In genomic region chr13:43800828-43801227, GRCh38 we compare ENCODE assay signal across 26 cellular contexts. TPM values are rescaled to one million over a fixed set of nuclear protein-coding genes. Genes with fewer than 3 reads are reported as not detected.
DNase-seq lines count a peak whose midpoint lies in the region; ATAC-seq, FAIRE-seq and TF ChIP-seq lines count a peak whose summit lies in the region.
"Had no signal": no experiment of that assay in that cellular context is flagged by ENCODE, and none has a peak within 500 bp of the region (broad histone marks: within the 10 kb centered on the region; RNA-seq: fewer than 3 reads in every experiment).

No MANE protein-coding gene starts in this region.

- no peak overlapping the region for H2AFZ ChIP-seq in HepG2 (ENCODE audit: low read length)
- H2AFZ ChIP-seq: GM23248 had no signal

- no peaks in the 10 kb centered on the region for H3K36me3 ChIP-seq in HepG2 (replicated peaks in 1 of 2; ENCODE audit: control insufficient read depth in 1 of 2, insufficient read depth in 2 of 2, low read length in 2 of 2)
- H3K36me3 ChIP-seq: BE2C; BLaER1 treated with 17β-estradiol and CSF1 and Interleukin-3, amounts not matched to agents 10 nM and 100 nM had no signal

- no peaks in the 10 kb centered on the region for H3K27me3 ChIP-seq in HepG2 (ENCODE audit: control insufficient read depth in 1 of 2, insufficient read depth in 2 of 2, low read length in 2 of 2)
- H3K27me3 ChIP-seq: BE2C; BLaER1 treated with 17β-estradiol and CSF1 and Interleukin-3, amounts not matched to agents 10 nM and 100 nM had no signal

- CTCF ChIA-PET in activated CD8-positive, alpha-beta T cell treated with anti-CD3 and anti-CD28 coated beads for 36 hours (lab: Charles Lee) = interaction anchor here (0.8 kb wide), 1 partner anchor 73 kb away, joined by 3 read pairs; no protein-coding TSS in a partner anchor
- CTCF ChIA-PET in activated CD8-positive, alpha-beta T cell treated with anti-CD3 and anti-CD28 coated beads, Interleukin-2, amount 10 ng/mL, durations not matched to agents 7 days and 5 days (lab: Charles Lee) = interaction anchor here (1.1 kb wide), 1 partner anchor 8 kb away, joined by 3 read pairs; no protein-coding TSS in a partner anchor
- CTCF ChIA-PET in HepG2 (lab: Yijun Ruan, JAX; ENCODE audit: low intra/inter-chr PET ratio, low total read pairs) = no interaction called here

- no peak for TF ChIP-seq EP300 in HepG2 (IDR thresholded peaks at IDR 0.05; ENCODE audit: low read depth in 2 of 2, low read length in 2 of 2)
- no peak for TF ChIP-seq EP300 in HepG2 (CRISPR knock-in tag; IDR thresholded peaks at IDR 0.05; ENCODE audit: borderline replicate concordance)

- no peaks in the 10 kb centered on the region for H4K20me1 ChIP-seq in HepG2 (ENCODE audit: insufficient read depth, low read length)
- H4K20me1 ChIP-seq: BLaER1 treated with 17β-estradiol and CSF1 and Interleukin-3, amounts not matched to agents 10 nM and 100 nM had no signal

- H3K4me2 ChIP-seq in HepG2 (ENCODE audit: low read depth, low read length) = no peak overlapping the region
- H3K4me2 ChIP-seq: A549; BLaER1 treated with 17β-estradiol and CSF1 and Interleukin-3, amounts not matched to agents 10 nM and 100 nM had no signal

- H3K27me3 Mint-ChIP-seq in activated CD8-positive, alpha-beta T cell treated with anti-CD3 and anti-CD28 coated beads for 36 hours = peaks cover 19% of the 10 kb centered on the region
- H3K27me3 Mint-ChIP-seq in activated CD8-positive, alpha-beta T cell treated with anti-CD3 and anti-CD28 coated beads, Interleukin-2, amount 10 ng/mL, durations not matched to agents 7 days and 5 days (ENCODE audit: low read depth) = peaks cover 18% of the 10 kb centered on the region
- peaks cover 47% of the 10 kb centered on the region for H3K27me3 Mint-ChIP-seq in stimulated activated naive CD8-positive, alpha-beta T cell treated with anti-CD3 and anti-CD28 coated beads, Interleukin-15, amount 100 ng/mL, for 72 hours

- POLR2A ChIA-PET in activated CD8-positive, alpha-beta T cell treated with anti-CD3 and anti-CD28 coated beads for 36 hours (lab: Charles Lee) = interaction anchor here (0.6 to 0.9 kb wide), 2 partner anchors 844 to 1576 kb away, joined by 3 read pairs; no protein-coding TSS in a partner anchor
- POLR2A ChIA-PET in activated CD8-positive, alpha-beta T cell treated with anti-CD3 and anti-CD28 coated beads, Interleukin-2, amount 10 ng/mL, durations not matched to agents 7 days and 5 days (lab: Charles Lee) = no interaction called here
- POLR2A ChIA-PET in HepG2 (lab: Yijun Ruan, JAX) = no interaction called here

- in situ Hi-C loops in HepG2 (cut with HindIII; ENCODE audit: extremely low pct_ligation_motif_present, low pct_unique_long_range_greater_than_20kb) = loop anchor here (25.0 kb wide), 1 partner anchor 839 kb away; no protein-coding TSS in a partner anchor

- no peaks in the 10 kb centered on the region for H3K9me3 ChIP-seq in HepG2 (ENCODE audit: low read length)
- H3K9me3 ChIP-seq: A549; BE2C; BLaER1 treated with 17β-estradiol and CSF1 and Interleukin-3, amounts not matched to agents 10 nM and 100 nM had no signal

- H3K27ac Mint-ChIP-seq in activated CD8-positive, alpha-beta T cell treated with anti-CD3 and anti-CD28 coated beads for 36 hours = no peak overlapping the region
- H3K27ac Mint-ChIP-seq in activated CD8-positive, alpha-beta T cell treated with anti-CD3 and anti-CD28 coated beads, Interleukin-2, amount 10 ng/mL, durations not matched to agents 7 days and 5 days = no peak overlapping the region
- no peak overlapping the region for H3K27ac Mint-ChIP-seq in stimulated activated naive CD8-positive, alpha-beta T cell treated with anti-CD3 and anti-CD28 coated beads, Interleukin-15, amount 100 ng/mL, for 72 hours
- no peak overlapping the region for H3K27ac Mint-ChIP-seq in stimulated activated effector memory CD8-positive, alpha-beta T cell treated with anti-CD3 and anti-CD28 coated beads, Interleukin-12 subunit alpha, Interleukin-12 subunit beta, amount 100 ng/mL, for 72 hours
- H3K27ac Mint-ChIP-seq: CD14-positive monocyte; CD4-positive, alpha-beta T cell; CD8-positive, alpha-beta memory T cell had no signal

- H3K9ac ChIP-seq in HepG2 (ENCODE audit: insufficient read depth, low read depth, low read length) = no peak overlapping the region
- H3K9ac ChIP-seq: BLaER1 treated with 17β-estradiol and CSF1 and Interleukin-3, amounts not matched to agents 10 nM and 100 nM; GM23248 had no signal

- H3K4me1 Mint-ChIP-seq in activated CD8-positive, alpha-beta T cell treated with anti-CD3 and anti-CD28 coated beads for 36 hours (ENCODE audit: low read depth) = peaks cover 14% of the 10 kb centered on the region
- peaks cover 6% of the 10 kb centered on the region for H3K4me1 Mint-ChIP-seq in activated CD8-positive, alpha-beta T cell treated with anti-CD3 and anti-CD28 coated beads, Interleukin-2, amount 10 ng/mL, durations not matched to agents 7 days and 5 days (ENCODE audit: low read depth)
- H3K4me1 Mint-ChIP-seq in stimulated activated naive CD8-positive, alpha-beta T cell treated with anti-CD3 and anti-CD28 coated beads, Interleukin-15, amount 100 ng/mL, for 72 hours = peaks cover 22% of the 10 kb centered on the region
- peaks cover 17% of the 10 kb centered on the region for H3K4me1 Mint-ChIP-seq in stimulated activated effector memory CD8-positive, alpha-beta T cell treated with anti-CD3 and anti-CD28 coated beads, Interleukin-12 subunit alpha, Interleukin-12 subunit beta, amount 100 ng/mL, for 72 hours

- no peaks in the 10 kb centered on the region for H3K4me1 ChIP-seq in HepG2 (ENCODE audit: insufficient read depth, low read length)

- TF ChIP-seq CTCF in activated CD8-positive, alpha-beta T cell treated with anti-CD3 and anti-CD28 coated beads for 36 hours (IDR thresholded peaks at IDR 0.05) = no peak
- TF ChIP-seq CTCF in HepG2 (CRISPR knock-in tag; IDR thresholded peaks at IDR 0.05) = no peak

- no peak for TF ChIP-seq RAD21 in HepG2 (CRISPR knock-in tag; IDR thresholded peaks at IDR 0.05)

- no peak for FAIRE-seq in HepG2 (lab: Jason Lieb, UNC)
- FAIRE-seq: A549, D721Med, GM12878, GM19239, H1 had no signal

- BruUV-seq in HepG2 (replicated peaks; lab: Mats Ljungman, UMichigan) = no TSS peak

- no peak overlapping the region for H3K27ac ChIP-seq in HepG2 (ENCODE audit: extremely low read length, insufficient read depth, low read length)
- H3K27ac ChIP-seq: A549; BLaER1 treated with 17β-estradiol and CSF1 and Interleukin-3, amounts not matched to agents 10 nM and 100 nM; GM23248 had no signal

- no peaks in the 10 kb centered on the region for H3K79me2 ChIP-seq in HepG2 (ENCODE audit: insufficient read depth, low read length)

- H3K9me3 Mint-ChIP-seq in activated CD8-positive, alpha-beta T cell treated with anti-CD3 and anti-CD28 coated beads for 36 hours = no peaks in the 10 kb centered on the region
- H3K9me3 Mint-ChIP-seq in activated CD8-positive, alpha-beta T cell treated with anti-CD3 and anti-CD28 coated beads, Interleukin-2, amount 10 ng/mL, durations not matched to agents 7 days and 5 days (ENCODE audit: insufficient read depth) = no peaks in the 10 kb centered on the region
- H3K9me3 Mint-ChIP-seq in stimulated activated naive CD8-positive, alpha-beta T cell treated with anti-CD3 and anti-CD28 coated beads, Interleukin-15, amount 100 ng/mL, for 72 hours = no peaks in the 10 kb centered on the region
- H3K9me3 Mint-ChIP-seq in stimulated activated effector memory CD8-positive, alpha-beta T cell treated with anti-CD3 and anti-CD28 coated beads, Interleukin-12 subunit alpha, Interleukin-12 subunit beta, amount 100 ng/mL, for 72 hours = no peaks in the 10 kb centered on the region
- H3K9me3 Mint-ChIP-seq: CD14-positive monocyte; CD4-positive, alpha-beta T cell; CD8-positive, alpha-beta memory T cell had no signal

- no peaks in the 10 kb centered on the region for H3K36me3 Mint-ChIP-seq in activated CD8-positive, alpha-beta T cell treated with anti-CD3 and anti-CD28 coated beads for 36 hours (ENCODE audit: low read depth)
- no peaks in the 10 kb centered on the region for H3K36me3 Mint-ChIP-seq in activated CD8-positive, alpha-beta T cell treated with anti-CD3 and anti-CD28 coated beads, Interleukin-2, amount 10 ng/mL, durations not matched to agents 7 days and 5 days (ENCODE audit: low read depth)
- no peaks in the 10 kb centered on the region for H3K36me3 Mint-ChIP-seq in stimulated activated effector memory CD8-positive, alpha-beta T cell treated with anti-CD3 and anti-CD28 coated beads, Interleukin-12 subunit alpha, Interleukin-12 subunit beta, amount 100 ng/mL, for 72 hours
- H3K36me3 Mint-ChIP-seq: CD14-positive monocyte; CD8-positive, alpha-beta memory T cell had no signal

- WGBS in HepG2 (ENCODE audit: low lambda C conversion rate) = 51% methylated on average over 3 of the region's 3 CpGs

- no peak overlapping the region for H3K4me3 Mint-ChIP-seq in activated CD8-positive, alpha-beta T cell treated with anti-CD3 and anti-CD28 coated beads for 36 hours
- H3K4me3 Mint-ChIP-seq in activated CD8-positive, alpha-beta T cell treated with anti-CD3 and anti-CD28 coated beads, Interleukin-2, amount 10 ng/mL, durations not matched to agents 7 days and 5 days = no peak overlapping the region
- no peak overlapping the region for H3K4me3 Mint-ChIP-seq in stimulated activated naive CD8-positive, alpha-beta T cell treated with anti-CD3 and anti-CD28 coated beads, Interleukin-15, amount 100 ng/mL, for 72 hours
- no peak overlapping the region for H3K4me3 Mint-ChIP-seq in stimulated activated effector memory CD8-positive, alpha-beta T cell treated with anti-CD3 and anti-CD28 coated beads, Interleukin-12 subunit alpha, Interleukin-12 subunit beta, amount 100 ng/mL, for 72 hours
- H3K4me3 Mint-ChIP-seq: CD14-positive monocyte; CD4-positive, alpha-beta T cell; CD8-positive, alpha-beta memory T cell had no signal

- TF ChIP-seq POLR2A in HepG2 (IDR thresholded peaks at IDR 0.05; ENCODE audit: insufficient read depth in 1 of 2, low read depth in 2 of 2, low read length in 2 of 2) = no peak

- intact Hi-C loops in activated CD8-positive, alpha-beta T cell treated with anti-CD3 and anti-CD28 coated beads for 36 hours (cut with micrococcal nuclease) = loop anchor here (10.0 kb wide), 1 partner anchor 716 kb away; no protein-coding TSS in a partner anchor
- intact Hi-C loops in HepG2 (cut with micrococcal nuclease; ENCODE audit: unreplicated experiment) = no loop called here

- no peak for DNase-seq in activated CD8-positive, alpha-beta T cell treated with anti-CD3 and anti-CD28 coated beads for 36 hours
- DNase-seq in activated CD8-positive, alpha-beta T cell treated with anti-CD3 and anti-CD28 coated beads, Interleukin-2, amount 10 ng/mL, durations not matched to agents 7 days and 5 days = no peak
- no peak for DNase-seq in stimulated activated naive CD8-positive, alpha-beta T cell treated with anti-CD3 and anti-CD28 coated beads, Interleukin-15, amount 100 ng/mL, for 72 hours
- no peak for DNase-seq in stimulated activated naive CD8-positive, alpha-beta T cell treated with anti-CD3 and anti-CD28 coated beads, Interleukin-15, Interleukin-2, amounts not matched to agents 100 U/mL and 50 U/mL, for 24 hours
- no peak for DNase-seq in stimulated activated effector memory CD8-positive, alpha-beta T cell treated with anti-CD3 and anti-CD28 coated beads, Interleukin-12 subunit alpha, Interleukin-12 subunit beta, amount 100 ng/mL, for 72 hours (ENCODE audit: low spot score in 2 of 2)
- no peak for DNase-seq in HepG2 (ENCODE audit: low spot score)
- DNase-seq: 8988T; ACHN; AML-193; BE2C; CD4-positive, alpha-beta T cell; CD8-positive, alpha-beta memory T cell; DMS 273 treated with DMSO at 0.1 percent for 48 hours; DMS79; EL; GDM1; GM23248; H7; HCEC 1CT had no signal

- peak; percentile 22 for ATAC-seq in activated CD8-positive, alpha-beta T cell treated with anti-CD3 and anti-CD28 coated beads for 36 hours
- ATAC-seq in activated CD8-positive, alpha-beta T cell treated with anti-CD3 and anti-CD28 coated beads, Interleukin-2, amount 10 ng/mL, durations not matched to agents 7 days and 5 days = no peak
- peak; percentile 34 for ATAC-seq in stimulated activated naive CD8-positive, alpha-beta T cell treated with anti-CD3 and anti-CD28 coated beads, Interleukin-15, amount 100 ng/mL, for 72 hours
- ATAC-seq in stimulated activated naive CD8-positive, alpha-beta T cell treated with anti-CD3 and anti-CD28 coated beads, Interleukin-15, Interleukin-2, amounts not matched to agents 100 U/mL and 50 U/mL, for 24 hours = no peak
- peak; percentile 64 for ATAC-seq in stimulated activated effector memory CD8-positive, alpha-beta T cell treated with anti-CD3 and anti-CD28 coated beads, Interleukin-12 subunit alpha, Interleukin-12 subunit beta, amount 100 ng/mL, for 72 hours
- no peak for ATAC-seq in HepG2
- ATAC-seq: A549, GM12878 had no signal

- H3K4me3 ChIP-seq in HepG2 (replicated peaks in 1 of 3; ENCODE audit: insufficient read depth in 1 of 3, low read depth in 2 of 3, low read length in 3 of 3) = no peak overlapping the region
- H3K4me3 ChIP-seq: A549; BLaER1 treated with 17β-estradiol and CSF1 and Interleukin-3, amounts not matched to agents 10 nM and 100 nM; GM12878; GM23248 had no signal

RNA-seq across cellular contexts. Expression of gene ENOX1, which starts 14.1 kb away (rescaled TPM):
- total RNA-seq in activated CD8-positive, alpha-beta T cell treated with anti-CD3 and anti-CD28 coated beads for 36 hours = under 1 TPM; 0.09 TPM
- total RNA-seq in activated CD8-positive, alpha-beta T cell treated with anti-CD3 and anti-CD28 coated beads, Interleukin-2, amount 10 ng/mL, durations not matched to agents 7 days and 5 days = under 1 TPM in 1 of 2 experiments, not detected in 1; 0.08 TPM
- total RNA-seq in HepG2 (2016; rRNA removed; fragmentation: Illumina TruSeq; extraction: Trizol) = not detected in 2 replicates
- not detected in 2 replicates for total RNA-seq in HepG2 (2016; cell fraction: cytosol; rRNA removed; fragmentation: Illumina TruSeq; extraction: Trizol; ENCODE audit: low read depth)
- not detected in 2 replicates for total RNA-seq in HepG2 (2016; cell fraction: insoluble cytoplasmic fraction; rRNA removed; fragmentation: Illumina TruSeq; extraction: Trizol)
- total RNA-seq in HepG2 (2016; cell fraction: membrane; rRNA removed; fragmentation: Illumina TruSeq; extraction: Trizol) = not detected in 2 replicates
- not detected in 2 replicates for total RNA-seq in HepG2 (2016; cell fraction: nucleus; rRNA removed; fragmentation: Illumina TruSeq; extraction: Trizol)
- 0.05 TPM in 1 of 2 replicates, not detected in the other for polyA plus RNA-seq in HepG2 (2011; rRNA removed)
- 0.01 and 0.03 TPM in 2 replicates for polyA plus RNA-seq in HepG2 (2011; cell fraction: cytosol; rRNA removed)
- not detected in 2 replicates for polyA plus RNA-seq in HepG2 (2011; cell fraction: nucleus; rRNA removed)
- polyA plus RNA-seq in HepG2 (2012) = not detected in 2 replicates
- not detected in 2 replicates for polyA plus RNA-seq in HepG2 (2016; cell fraction: cytosol; fragmentation: Illumina TruSeq; extraction: Trizol; ENCODE audit: low read depth)
- not detected in 2 replicates for polyA plus RNA-seq in HepG2 (2016; cell fraction: insoluble cytoplasmic fraction; fragmentation: Illumina TruSeq; extraction: Trizol; ENCODE audit: low read depth)
- not detected in 2 replicates for polyA plus RNA-seq in HepG2 (2016; cell fraction: membrane; fragmentation: Illumina TruSeq; extraction: Trizol; ENCODE audit: low read depth)
- not detected in 2 replicates for polyA plus RNA-seq in HepG2 (2016; cell fraction: nucleus; fragmentation: Illumina TruSeq; extraction: Trizol; ENCODE audit: insufficient read depth, low read depth)
- polyA minus RNA-seq in HepG2 (2011; rRNA and poly(A)+ RNA removed; ENCODE audit: low replicate concordance) = 0.08 and 4.3 TPM in 2 replicates
- polyA minus RNA-seq in HepG2 (2011; cell fraction: cytosol; rRNA and poly(A)+ RNA removed) = not detected in 2 replicates
- 0.39 TPM in 1 of 2 replicates, not detected in the other for polyA minus RNA-seq in HepG2 (2011; cell fraction: nucleus; rRNA and poly(A)+ RNA removed)
- total RNA-seq: CD4-positive, alpha-beta T cell had no signal
- polyA plus RNA-seq: CD8-positive, alpha-beta memory T cell had no signal

Comparison
In these comparisons a context has a peak if more than half of its experiments do, and no peak if none do; other contexts are left out.
1. ATAC-seq: peak in activated CD8-positive, alpha-beta T cell treated with anti-CD3 and anti-CD28 coated beads for 36 hours (single experiment), stimulated activated naive CD8-positive, alpha-beta T cell treated with anti-CD3 and anti-CD28 coated beads, Interleukin-15, amount 100 ng/mL, for 72 hours (single experiment) and stimulated activated effector memory CD8-positive, alpha-beta T cell treated with anti-CD3 and anti-CD28 coated beads, Interleukin-12 subunit alpha, Interleukin-12 subunit beta, amount 100 ng/mL, for 72 hours (single experiment); none in activated CD8-positive, alpha-beta T cell treated with anti-CD3 and anti-CD28 coated beads, Interleukin-2, amount 10 ng/mL, durations not matched to agents 7 days and 5 days (single experiment), stimulated activated naive CD8-positive, alpha-beta T cell treated with anti-CD3 and anti-CD28 coated beads, Interleukin-15, Interleukin-2, amounts not matched to agents 100 U/mL and 50 U/mL, for 24 hours (single experiment) and HepG2 (single experiment).